Comparison of ENCODE assay signal across 10 cellular contexts in the genomic region with DNA sequence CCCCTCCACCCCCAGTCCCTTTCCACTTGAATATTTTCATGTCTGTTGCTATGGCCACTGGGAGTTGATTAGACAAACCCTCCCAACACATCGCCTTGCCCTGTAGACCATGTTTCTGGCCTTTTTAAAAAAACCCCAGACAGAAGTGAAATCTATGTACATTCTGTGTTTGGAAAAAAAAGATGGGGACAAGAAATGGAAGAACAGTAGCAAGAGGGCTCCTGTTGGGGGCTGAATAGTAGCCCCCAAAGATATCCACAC.
DNase-seq lines count a peak whose midpoint lies in the region; ATAC-seq and TF ChIP-seq lines count a peak whose summit lies in the region.
"Had no signal": no experiment of that assay in that cellular context is flagged by ENCODE, and none has a peak within 500 bp of the region (broad histone marks: within the 10 kb centered on the region; RNA-seq: fewer than 3 reads in every experiment).

No MANE protein-coding gene starts in this region.

- CTCF ChIA-PET in Panc1 (lab: Charles Lee): no interaction called here

- no peak for ATAC-seq in Panc1
- ATAC-seq in HG02870 (IDR thresholded peaks at IDR 0.05; ENCODE audit: unreplicated experiment): no peak
- ATAC-seq in GM18502 (IDR thresholded peaks at IDR 0.05; ENCODE audit: poor library complexity, unreplicated experiment): no peak
- ATAC-seq: activated T-helper 17 cell treated with anti-CD3 and anti-CD28 coated beads, Interleukin-2, amount 50 U/mL, for 72 hours had no signal

- no peaks in the 10 kb centered on the region for H3K27me3 ChIP-seq in Panc1 (ENCODE audit: control insufficient read depth, insufficient read depth, low read length)
- no peaks in the 10 kb centered on the region for H3K27me3 ChIP-seq in dorsolateral prefrontal cortex
- H3K27me3 ChIP-seq in prostate gland (replicated peaks; ENCODE audit: insufficient read depth): no peaks in the 10 kb centered on the region
- H3K27me3 ChIP-seq: SJCRH30 had no signal

- peak overlapping the region; percentile 76; the same call in 1 of the 2 replicates for H3K27ac ChIP-seq in C4-2B
- H3K27ac ChIP-seq in Panc1 (ENCODE audit: low read length): peak overlapping the region; percentile 82
- H3K27ac ChIP-seq in dorsolateral prefrontal cortex: peak overlapping the region in 53 of 59 donors; percentile 20 to 85 (median 69)
- H3K27ac ChIP-seq in prostate gland: peak overlapping the region; percentile 54 to 63

- TF ChIP-seq POLR2A in prostate gland (IDR thresholded peaks at IDR 0.05): no peak

- H3K4me3 ChIP-seq in Panc1 (ENCODE audit: low read depth in 2 of 2, low read length in 2 of 2) (no peak overlapping the region), dorsolateral prefrontal cortex (no peak overlapping the region), prostate gland (no peak overlapping the region)

- TF ChIP-seq CTCF in C4-2B (conservative IDR thresholded peaks at IDR 0.05): no peak
- TF ChIP-seq CTCF in Panc1 (IDR thresholded peaks at IDR 0.05): no peak
- TF ChIP-seq CTCF in dorsolateral prefrontal cortex (IDR thresholded peaks at IDR 0.05 in 54 of 56, conservative IDR thresholded peaks at IDR 0.05 in 2 of 56; ENCODE audit: low read depth in 1 of 56, partially characterized antibody in 56 of 56): no peak
- no peak for TF ChIP-seq CTCF in prostate gland (IDR thresholded peaks at IDR 0.05)

- peaks cover 56% of the 10 kb centered on the region for H3K4me1 ChIP-seq in Panc1 (ENCODE audit: control insufficient read depth, insufficient read depth, low read length)
- peaks cover 21% of the 10 kb centered on the region for H3K4me1 ChIP-seq in prostate gland (replicated peaks)

- H3K36me3 ChIP-seq in Panc1 (ENCODE audit: control insufficient read depth, insufficient read depth, low read length): peaks cover 4% of the 10 kb centered on the region; the same call in 1 of the 2 replicates
- H3K36me3 ChIP-seq in prostate gland: no peaks in the 10 kb centered on the region
- H3K36me3 ChIP-seq: SJCRH30 had no signal

- DNase-seq in Panc1 (ENCODE audit: low read depth, low spot score): no peak
- DNase-seq in dorsolateral prefrontal cortex: no peak
- no peak for DNase-seq in prostate gland (ENCODE audit: low spot score)
- no peak for DNase-seq in foreskin melanocyte
- no peak for DNase-seq in stimulated activated naive CD4-positive, alpha-beta T cell treated with Interleukin-2 at 50 U/mL for 16 hours (lab: John Stamatoyannopoulos, UW)

- intact Hi-C loops in Panc1 (cut with micrococcal nuclease; ENCODE audit: unreplicated experiment) (no loop called here), dorsolateral prefrontal cortex (cut with DNase I) (loop anchor here (10.0 kb wide), 2 partner anchors 53 to 57 kb away; no protein-coding TSS in a partner anchor), prostate gland (cut with DNase I) (no loop called here)

- H3K9me3 ChIP-seq in Panc1 (ENCODE audit: control insufficient read depth, insufficient read depth, low read depth, low read length) (no peaks in the 10 kb centered on the region), prostate gland (no peaks in the 10 kb centered on the region)
- H3K9me3 ChIP-seq: SJCRH30 had no signal

- no TSS peak for BruUV-seq in Panc1 (replicated peaks; lab: Mats Ljungman, UMichigan)

- POLR2A ChIA-PET in Panc1 (lab: Charles Lee): interaction anchor here (0.6 kb wide), 1 partner anchor 53 kb away, joined by 10 read pairs; no protein-coding TSS in a partner anchor

- 75% methylated on average over 1 of the region's 1 CpG for WGBS in prostate gland

- in situ Hi-C loops in Panc1 (cut with HindIII; ENCODE audit: low pct_unique_long_range_greater_than_20kb, low sequenced_read_pairs): loop anchor here (25.0 kb wide), 1 partner anchor 271 kb away; no protein-coding TSS in a partner anchor

Comparison
In these comparisons a context has a peak if more than half of its experiments do, and no peak if none do; other contexts are left out.
1. intact Hi-C loops: an anchor here in dorsolateral prefrontal cortex (10.0 kb wide); none called in Panc1 and prostate gland.